In the genomic region with DNA sequence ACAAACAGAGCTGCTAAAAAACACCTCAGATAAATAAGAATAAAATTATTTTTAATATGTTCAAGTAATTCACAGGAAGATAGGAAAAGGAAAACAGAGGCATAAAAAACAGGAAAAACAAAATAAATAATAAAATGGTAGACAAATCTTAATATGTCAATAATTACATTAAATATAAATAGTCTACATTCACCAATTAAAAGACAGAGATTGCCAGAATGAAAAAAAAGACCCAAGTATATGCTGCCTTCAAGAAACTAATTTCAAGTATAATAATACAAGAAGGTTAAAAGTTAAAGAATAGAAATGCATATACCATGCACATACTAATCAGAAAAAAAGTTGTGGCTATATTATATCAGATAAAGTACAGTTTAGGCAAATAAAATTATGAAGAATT, we compare ENCODE assay signal across 21 cellular contexts. TPM values are rescaled to one million over a fixed set of nuclear protein-coding genes. Genes with fewer than 3 reads are reported as not detected.
DNase-seq lines count a peak whose midpoint lies in the region; ATAC-seq and TF ChIP-seq lines count a peak whose summit lies in the region.
"Had no signal": no experiment of that assay in that cellular context is flagged by ENCODE, and none has a peak within 500 bp of the region (broad histone marks: within the 10 kb centered on the region; RNA-seq: fewer than 3 reads in every experiment).

No MANE protein-coding gene starts in this region.

- no peak overlapping the region for H3K4ac ChIP-seq in mesenchymal stem cell (ENCODE audit: low read depth in 1 of 2, low read length in 2 of 2)

- no peak overlapping the region for H2BK120ac ChIP-seq in mesenchymal stem cell (ENCODE audit: low read depth, low read length)

- no peak overlapping the region for H2AK5ac ChIP-seq in mesenchymal stem cell (ENCODE audit: low read length, severe bottlenecking)

- H3K36me3 ChIP-seq in PC-9 (ENCODE audit: low read depth) (no peaks in the 10 kb centered on the region), mesenchymal stem cell (ENCODE audit: control insufficient read depth in 1 of 2, insufficient read depth in 2 of 2, low read depth in 1 of 2, low read length in 2 of 2) (no peaks in the 10 kb centered on the region)

- no peak overlapping the region for H3K14ac ChIP-seq in mesenchymal stem cell (ENCODE audit: low read length in 2 of 2)

- no peaks in the 10 kb centered on the region; the same call in 1 of the 2 replicates for H3F3A ChIP-seq in PC-9 (ENCODE audit: insufficient read depth, low read depth)

- H3K4me1 Mint-ChIP-seq in T-helper 2 cell treated with Interferon-gamma antibody and Interleukin-4, amounts not matched to agents 5 μg/mL and 100 μg/mL, for 36 hours (ENCODE audit: low read depth), result peaks cover 20% of the 10 kb centered on the region
- peaks cover 15% of the 10 kb centered on the region for H3K4me1 Mint-ChIP-seq in CD4-positive, alpha-beta T cell (ENCODE audit: low read depth)
- peaks cover 19% of the 10 kb centered on the region for H3K4me1 Mint-ChIP-seq in activated T-helper 1 cell treated with anti-CD3 and anti-CD28 coated beads, Interleukin-12 subunit alpha, Interleukin-12 subunit beta, Interleukin-2, Interleukin-4 antibody, amounts not matched to agents 30 ng/mL and 10 ng/mL and 1 ng/mL, durations not matched to agents 14 hours and 24 hours and 36 hours (ENCODE audit: low read depth)

- no peak for ATAC-seq in CD4-positive, alpha-beta T cell (ENCODE audit: poor library complexity)
- ATAC-seq in HG03135 (IDR thresholded peaks at IDR 0.05; ENCODE audit: unreplicated experiment), result no peak
- ATAC-seq: A549, HCT116 had no signal

- H3K4me3 ChIP-seq in PC-9 (0 out of 2 replicates have a peak overlapping the region, but pooled peaks have one; percentile 12), mesenchymal stem cell (ENCODE audit: insufficient read depth in 1 of 2, low read depth in 1 of 2, low read length in 2 of 2) (no peak overlapping the region)
- H3K4me3 ChIP-seq: A549 had no signal

- H3K79me2 ChIP-seq in PC-9 (ENCODE audit: low read depth), result no peaks in the 10 kb centered on the region

- H3K27me3 ChIP-seq in CD4-positive, alpha-beta T cell (ENCODE audit: control insufficient read depth, insufficient read depth, low read length), result peaks cover 23% of the 10 kb centered on the region
- H3K27me3 ChIP-seq in PC-9 (ENCODE audit: insufficient read depth, low read depth) (no peaks in the 10 kb centered on the region), mesenchymal stem cell (ENCODE audit: control insufficient read depth in 1 of 2, insufficient read depth in 1 of 2, low read length in 2 of 2) (peaks cover 14 to 40% of the 10 kb centered on the region in 2 experiments)

- H4K91ac ChIP-seq in mesenchymal stem cell (ENCODE audit: low read length), result no peak overlapping the region

- H4K20me1 ChIP-seq in PC-9 (ENCODE audit: insufficient read depth), result no peaks in the 10 kb centered on the region

- intact Hi-C loops in CD4-positive, alpha-beta T cell (cut with DNase I, micrococcal nuclease), result no loop called here
- intact Hi-C loops in PC-9 (cut with micrococcal nuclease; ENCODE audit: unreplicated experiment), result no loop called here
- intact Hi-C loops in activated T-helper 1 cell treated with anti-CD3 and anti-CD28 coated beads, Interleukin-12 subunit alpha, Interleukin-12 subunit beta, Interleukin-2, Interleukin-4 antibody, amounts not matched to agents 30 ng/mL and 10 ng/mL and 1 ng/mL, durations not matched to agents 14 hours and 24 hours and 36 hours (cut with micrococcal nuclease), result no loop called here

- no peak overlapping the region for H4K8ac ChIP-seq in mesenchymal stem cell (ENCODE audit: low read length)

- H2AFZ ChIP-seq in PC-9, result no peak overlapping the region
- H2AFZ ChIP-seq in mesenchymal stem cell (ENCODE audit: low read depth, low read length), result no peak overlapping the region

- H3K23ac ChIP-seq in mesenchymal stem cell (ENCODE audit: low read length in 2 of 2), result no peak overlapping the region

- peaks cover 32% of the 10 kb centered on the region for H3K27me3 Mint-ChIP-seq in T-helper 2 cell treated with Interferon-gamma antibody and Interleukin-4, amounts not matched to agents 5 μg/mL and 100 μg/mL, for 36 hours (ENCODE audit: low read depth)
- H3K27me3 Mint-ChIP-seq in CD4-positive, alpha-beta T cell, result peaks cover 23% of the 10 kb centered on the region
- peaks cover 30% of the 10 kb centered on the region for H3K27me3 Mint-ChIP-seq in activated T-helper 1 cell treated with anti-CD3 and anti-CD28 coated beads, Interleukin-12 subunit alpha, Interleukin-12 subunit beta, Interleukin-2, Interleukin-4 antibody, amounts not matched to agents 30 ng/mL and 10 ng/mL and 1 ng/mL, durations not matched to agents 14 hours and 24 hours and 36 hours (ENCODE audit: insufficient read depth)

- DNase-seq in T-helper 2 cell treated with Interferon-gamma antibody and Interleukin-4, amounts not matched to agents 5 μg/mL and 100 μg/mL, for 36 hours (ENCODE audit: low spot score), result no peak
- DNase-seq in T-helper 2 cell (no peak), PC-9 (no peak), mesenchymal stem cell (no peak), NCI-H82 (lab: John Stamatoyannopoulos, UW) (no peak)
- DNase-seq in CD4-positive, alpha-beta T cell, result no peak
- no peak for DNase-seq in activated T-helper 1 cell treated with anti-CD3 and anti-CD28 coated beads, Interleukin-12 subunit alpha, Interleukin-12 subunit beta, Interleukin-2, Interleukin-4 antibody, amounts not matched to agents 30 ng/mL and 10 ng/mL and 1 ng/mL, durations not matched to agents 14 hours and 24 hours and 36 hours (ENCODE audit: low spot score)
- DNase-seq: AML-193; CD4-positive, alpha-beta memory T cell; DMS153; DMS79; GF-D8; GOT3; H7; IMR-90 had no signal

- H3K27ac Mint-ChIP-seq in T-helper 2 cell treated with Interferon-gamma antibody and Interleukin-4, amounts not matched to agents 5 μg/mL and 100 μg/mL, for 36 hours, result no peak overlapping the region
- H3K27ac Mint-ChIP-seq in CD4-positive, alpha-beta T cell, result no peak overlapping the region
- H3K27ac Mint-ChIP-seq in activated T-helper 1 cell treated with anti-CD3 and anti-CD28 coated beads, Interleukin-12 subunit alpha, Interleukin-12 subunit beta, Interleukin-2, Interleukin-4 antibody, amounts not matched to agents 30 ng/mL and 10 ng/mL and 1 ng/mL, durations not matched to agents 14 hours and 24 hours and 36 hours, result no peak overlapping the region
- H3K27ac Mint-ChIP-seq: CD4-positive, alpha-beta memory T cell had no signal

- H3K9me2 ChIP-seq in PC-9 (ENCODE audit: insufficient read depth), result no peaks in the 10 kb centered on the region

- peak overlapping the region; percentile 31 for H2BK5ac ChIP-seq in mesenchymal stem cell (ENCODE audit: low read depth, low read length, poor library complexity, severe bottlenecking)

- H3K79me1 ChIP-seq in mesenchymal stem cell (replicated peaks; ENCODE audit: low read length, poor library complexity, severe bottlenecking), result no peaks in the 10 kb centered on the region

- no peak overlapping the region for H2BK15ac ChIP-seq in mesenchymal stem cell (ENCODE audit: low read depth, poor library complexity, severe bottlenecking)

- CTCF ChIA-PET in CD4-positive, alpha-beta T cell (lab: Charles Lee), result interaction anchor here (1.7 kb wide), 1 partner anchor 23 kb away, joined by 5 read pairs; no protein-coding TSS in a partner anchor
- CTCF ChIA-PET in PC-9 (lab: Charles Lee), result no interaction called here

- H3K4me2 ChIP-seq in PC-9 (no peak overlapping the region), mesenchymal stem cell (ENCODE audit: low read length, poor library complexity, severe bottlenecking) (no peak overlapping the region)
- H3K4me2 ChIP-seq: A549 had no signal

- H3K9ac ChIP-seq in mesenchymal stem cell (ENCODE audit: low read length), result no peak overlapping the region

- H3K27ac ChIP-seq in CD4-positive, alpha-beta T cell (ENCODE audit: low read depth, low read length), result no peak overlapping the region
- no peak overlapping the region for H3K27ac ChIP-seq in PC-9
- H3K27ac ChIP-seq in mesenchymal stem cell (ENCODE audit: low read length, poor library complexity, severe bottlenecking), result no peak overlapping the region
- H3K27ac ChIP-seq: 22Rv1, A549, C4-2B, HL-60 had no signal

- H3K4me3 Mint-ChIP-seq in T-helper 2 cell treated with Interferon-gamma antibody and Interleukin-4, amounts not matched to agents 5 μg/mL and 100 μg/mL, for 36 hours, result peak overlapping the region; percentile 17
- H3K4me3 Mint-ChIP-seq in CD4-positive, alpha-beta T cell, result peak overlapping the region; percentile 36
- no peak overlapping the region for H3K4me3 Mint-ChIP-seq in activated T-helper 1 cell treated with anti-CD3 and anti-CD28 coated beads, Interleukin-12 subunit alpha, Interleukin-12 subunit beta, Interleukin-2, Interleukin-4 antibody, amounts not matched to agents 30 ng/mL and 10 ng/mL and 1 ng/mL, durations not matched to agents 14 hours and 24 hours and 36 hours

- no peak overlapping the region for H2BK12ac ChIP-seq in mesenchymal stem cell (ENCODE audit: low read length in 2 of 2)

- H3K9me3 Mint-ChIP-seq in T-helper 2 cell treated with Interferon-gamma antibody and Interleukin-4, amounts not matched to agents 5 μg/mL and 100 μg/mL, for 36 hours, result peaks cover 24% of the 10 kb centered on the region
- peaks cover 2% of the 10 kb centered on the region for H3K9me3 Mint-ChIP-seq in CD4-positive, alpha-beta T cell
- peaks cover 19% of the 10 kb centered on the region for H3K9me3 Mint-ChIP-seq in activated T-helper 1 cell treated with anti-CD3 and anti-CD28 coated beads, Interleukin-12 subunit alpha, Interleukin-12 subunit beta, Interleukin-2, Interleukin-4 antibody, amounts not matched to agents 30 ng/mL and 10 ng/mL and 1 ng/mL, durations not matched to agents 14 hours and 24 hours and 36 hours

- peaks cover 10% of the 10 kb centered on the region for H3K9me3 ChIP-seq in CD4-positive, alpha-beta T cell (ENCODE audit: control insufficient read depth, low read length)
- peaks cover 10% of the 10 kb centered on the region for H3K9me3 ChIP-seq in PC-9 (ENCODE audit: insufficient read depth, low read depth)
- H3K9me3 ChIP-seq in mesenchymal stem cell (ENCODE audit: control insufficient read depth, low read length), result peaks cover 25% of the 10 kb centered on the region

- H3K4me1 ChIP-seq in PC-9 (replicated peaks; ENCODE audit: insufficient read depth) (peaks cover 18% of the 10 kb centered on the region), mesenchymal stem cell (ENCODE audit: control insufficient read depth, insufficient read depth, low read depth, low read length) (peaks cover 4% of the 10 kb centered on the region)
- H3K4me1 ChIP-seq: A549 had no signal

- TF ChIP-seq CTCF in CD4-positive, alpha-beta T cell (IDR thresholded peaks at IDR 0.05), result no peak
- TF ChIP-seq CTCF in PC-9 (conservative IDR thresholded peaks at IDR 0.05), result no peak

- H3K36me3 Mint-ChIP-seq in T-helper 2 cell treated with Interferon-gamma antibody and Interleukin-4, amounts not matched to agents 5 μg/mL and 100 μg/mL, for 36 hours (ENCODE audit: low read depth), result peaks cover 3% of the 10 kb centered on the region
- H3K36me3 Mint-ChIP-seq in CD4-positive, alpha-beta T cell (ENCODE audit: low read depth), result peaks cover 5% of the 10 kb centered on the region
- peaks cover 4% of the 10 kb centered on the region for H3K36me3 Mint-ChIP-seq in activated T-helper 1 cell treated with anti-CD3 and anti-CD28 coated beads, Interleukin-12 subunit alpha, Interleukin-12 subunit beta, Interleukin-2, Interleukin-4 antibody, amounts not matched to agents 30 ng/mL and 10 ng/mL and 1 ng/mL, durations not matched to agents 14 hours and 24 hours and 36 hours (ENCODE audit: low read depth)
- H3K36me3 Mint-ChIP-seq: CD4-positive, alpha-beta memory T cell had no signal

- POLR2A ChIA-PET in CD4-positive, alpha-beta T cell (lab: Charles Lee), result no interaction called here
- POLR2A ChIA-PET in PC-9 (lab: Charles Lee; ENCODE audit: unreplicated experiment), result interaction anchor here (0.6 kb wide), 1 partner anchor 1344 kb away, joined by 3 read pairs; no protein-coding TSS in a partner anchor

- H3K18ac ChIP-seq in mesenchymal stem cell (ENCODE audit: low read depth in 1 of 2, low read length in 2 of 2), result no peak overlapping the region

- no TSS peak for BruUV-seq in PC-9 (replicated peaks; lab: Mats Ljungman, UMichigan)

RNA-seq across cellular contexts. Expression of gene CYP2J2, which starts 1.9 kb away (rescaled TPM):
- total RNA-seq in CD4-positive, alpha-beta T cell, result under 1 TPM; 0.28 to 0.33 TPM
- 1.6 and 2.1 TPM in 2 replicates for total RNA-seq in PC-9 (2021)
- polyA plus RNA-seq in mesenchymal stem cell (2013, experiment 1 of 2), result 0.01 TPM
- 0.01 TPM for polyA plus RNA-seq in mesenchymal stem cell (2013, experiment 2 of 2)
- total RNA-seq in activated T-helper 1 cell treated with anti-CD3 and anti-CD28 coated beads, Interleukin-12 subunit alpha, Interleukin-12 subunit beta, Interleukin-2, Interleukin-4 antibody, amounts not matched to agents 30 ng/mL and 10 ng/mL and 1 ng/mL, durations not matched to agents 14 hours and 24 hours and 36 hours, result 0.44 and 0.54 TPM in 2 replicates
- polyA plus RNA-seq: IMR-90 had no signal
